ENCODE assay signal across 8 cellular contexts in the genomic region with DNA sequence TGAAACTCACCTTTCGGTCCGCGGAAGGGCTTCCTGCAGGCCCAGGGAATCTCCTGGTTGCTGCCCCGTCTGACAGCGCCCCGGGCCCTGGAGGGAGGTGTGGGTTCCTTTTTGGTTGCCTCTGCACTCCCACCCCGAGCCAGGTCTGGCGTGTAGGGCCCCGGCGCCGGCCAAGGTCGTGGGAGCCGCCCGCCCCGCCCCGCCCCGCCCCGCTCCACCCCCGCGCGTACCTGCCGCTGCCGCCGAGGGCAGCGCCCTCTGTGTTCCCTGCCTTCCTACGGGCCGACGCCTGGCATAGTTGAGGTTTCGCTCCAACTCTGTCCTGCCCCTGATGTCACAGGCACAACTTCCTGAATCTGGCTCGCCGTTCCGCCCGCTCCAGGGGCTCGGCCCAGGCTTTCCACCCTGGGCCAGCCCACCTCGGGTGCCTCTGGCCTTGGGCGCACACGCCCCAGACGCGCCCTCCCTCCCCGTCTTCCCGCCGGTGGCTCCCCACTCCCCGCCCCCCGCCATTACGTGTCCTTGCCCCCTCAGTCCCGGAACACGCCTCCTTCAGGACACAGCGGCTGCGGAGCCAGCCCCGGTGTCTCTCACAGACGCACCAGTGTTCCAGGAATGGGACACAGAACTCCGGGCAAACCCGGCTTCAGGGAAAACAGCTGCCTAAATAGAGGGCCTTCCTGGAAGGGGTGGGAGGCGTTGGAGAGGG. TPM values are rescaled to one million over a fixed set of nuclear protein-coding genes. Genes with fewer than 3 reads are reported as not detected.
DNase-seq lines count a peak whose midpoint lies in the region; ATAC-seq lines count a peak whose summit lies in the region.

TSS of gene KIAA0040 (minus strand) at position 147 of the 709 bp plus-strand sequence. CDS start 31,763 bp downstream, outside the sequence.

- H3K4me1 ChIP-seq in mesodermal cell (ENCODE audit: control insufficient read depth, insufficient read depth, low read length, poor library complexity, severe bottlenecking): peaks cover 15% of the 10 kb centered on the region

- no peak within 1 kb of the TSS for H3K27ac ChIP-seq in mesodermal cell (ENCODE audit: low read depth, low read length, severe bottlenecking)

- DNase-seq in NCI-H1694 treated with DMSO at 0.1 percent for 48 hours (lab: John Stamatoyannopoulos, UW) (peak; percentile 34), NCI-H1694 (lab: John Stamatoyannopoulos, UW) (no peak), NCI-H510A (lab: John Stamatoyannopoulos, UW) (peak; percentile 81)
- DNase-seq in activated CD4-positive, alpha-beta T cell treated with anti-CD3 and anti-CD28 coated beads, Interleukin-2, amount 50 U/mL, for 1 hour: peak; percentile 43
- DNase-seq in effector CD4-positive, alpha-beta T cell: peak; percentile 60
- DNase-seq in stimulated activated CD8-positive, alpha-beta memory T cell treated with anti-CD3 and anti-CD28 coated beads, Interleukin-4, amount 100 ng/mL, for 24 hours (ENCODE audit: low read depth): peak; percentile 72

- 0 to 1% methylated on average over 24 to 43 of the region's 54 CpGs for WGBS in mesodermal cell (ENCODE audit: insufficient coverage in 2 of 2), 2 experiments

- peaks cover 9% of the 10 kb centered on the region for H3K36me3 ChIP-seq in mesodermal cell (ENCODE audit: control insufficient read depth, insufficient read depth, low read length)

- peak within 1 kb of the TSS; percentile 45 for H3K4me3 ChIP-seq in mesodermal cell (ENCODE audit: extremely low read depth, insufficient read depth, low read length, poor library complexity, severe bottlenecking)

- H3K9me3 ChIP-seq in mesodermal cell (ENCODE audit: control insufficient read depth, low read length): no peaks in the 10 kb centered on the region

- ATAC-seq in HG02870 (IDR thresholded peaks at IDR 0.05; ENCODE audit: unreplicated experiment): peak; percentile 45

RNA-seq across cellular contexts. Expression of gene KIAA0040, which starts in this region (rescaled TPM):
- 12.6 TPM for polyA plus RNA-seq in mesodermal cell (2013, experiment 1 of 2)
- 13.0 TPM for polyA plus RNA-seq in mesodermal cell (2013, experiment 2 of 2)
